ENCODE assay signal across 8 cellular contexts in genomic region chr11:62508336-62509058, GRCh38. TPM values are rescaled to one million over a fixed set of nuclear protein-coding genes. Genes with fewer than 3 reads are reported as not detected.
DNase-seq lines count a peak whose midpoint lies in the region; ATAC-seq and TF ChIP-seq lines count a peak whose summit lies in the region.

No MANE protein-coding gene starts in this region.

- H3K36me3 ChIP-seq in GM23248 (ENCODE audit: low read depth) (no peaks in the 10 kb centered on the region), liver (ENCODE audit: control insufficient read depth in 4 of 4, insufficient read depth in 3 of 4, low read depth in 1 of 4, low read length in 3 of 4) (peaks cover 0 to 2% (median 0%) of the 10 kb centered on the region in 4 donors)

- intact Hi-C loops in dorsolateral prefrontal cortex (cut with DNase I): no loop called here

- H3K27me3 ChIP-seq in GM23248 (replicated peaks; ENCODE audit: insufficient read depth): no peaks in the 10 kb centered on the region
- peaks cover 0 to 9% (median 0%) of the 10 kb centered on the region in 45 donors for H3K27me3 ChIP-seq in dorsolateral prefrontal cortex
- no peaks in the 10 kb centered on the region for H3K27me3 ChIP-seq in liver (ENCODE audit: control insufficient read depth in 4 of 4, insufficient read depth in 4 of 4, low read length in 3 of 4)

- ATAC-seq in HG02970 (IDR thresholded peaks at IDR 0.05; ENCODE audit: low FRiP score, unreplicated experiment): no peak

- peak overlapping the region; percentile 57 for H2AFZ ChIP-seq in GM23248

- peak overlapping the region; percentile 72 for H3K4me2 ChIP-seq in GM23248 (ENCODE audit: unreplicated experiment)

- peak in 54 of 56 donors; percentile 9 to 70 (median 52) for TF ChIP-seq CTCF in dorsolateral prefrontal cortex (IDR thresholded peaks at IDR 0.05 in 54 of 56, conservative IDR thresholded peaks at IDR 0.05 in 2 of 56; ENCODE audit: low read depth in 1 of 56, partially characterized antibody in 56 of 56)
- TF ChIP-seq CTCF in liver (IDR thresholded peaks at IDR 0.05; ENCODE audit: low read depth, low read length, missing input control): peak; percentile 24

- no peaks in the 10 kb centered on the region for H3K79me2 ChIP-seq in GM23248 (ENCODE audit: insufficient read depth)

- peak; percentile 86 for DNase-seq in ACHN
- peak; percentile 91 for DNase-seq in GM23248
- peak; percentile 40 for DNase-seq in OCI-M1 (lab: John Stamatoyannopoulos, UW)
- DNase-seq in dorsolateral prefrontal cortex: peak; percentile 45 to 92 (median 86)
- DNase-seq in substantia nigra (lab: John Stamatoyannopoulos, UW): peak in 48 of 49 donors; percentile 17 to 90 (median 74)
- no peak for DNase-seq in KG1 (lab: John Stamatoyannopoulos, UW)

- H3K4me1 ChIP-seq in GM23248 (ENCODE audit: insufficient read depth) (peaks cover 15% of the 10 kb centered on the region), liver (ENCODE audit: control insufficient read depth in 4 of 4, insufficient read depth in 4 of 4, low read length in 3 of 4) (no peaks in the 10 kb centered on the region)

- peak overlapping the region; percentile 70 for H3K9ac ChIP-seq in GM23248
- no peak overlapping the region for H3K9ac ChIP-seq in liver (ENCODE audit: low read depth in 1 of 2, low read length in 2 of 2)

- H3K9me3 ChIP-seq in GM23248 (ENCODE audit: low read depth) (no peaks in the 10 kb centered on the region), liver (ENCODE audit: control insufficient read depth in 4 of 4, low read length in 3 of 4) (no peaks in the 10 kb centered on the region)

- H4K20me1 ChIP-seq in GM23248 (ENCODE audit: insufficient read depth): no peaks in the 10 kb centered on the region

- 14 to 15% methylated on average over 19 of the region's 19 CpGs for WGBS in GM23248 (ENCODE audit: low coverage in 1 of 2, low lambda C conversion rate in 2 of 2, missing lambda C conversion rate in 2 of 2), 2 experiments
- WGBS in liver: 61% methylated on average over 19 of the region's 19 CpGs

- TF ChIP-seq RAD21 in liver (IDR thresholded peaks at IDR 0.05): peak; percentile 41 to 57

- peak overlapping the region; percentile 71 for H3K27ac ChIP-seq in GM23248
- H3K27ac ChIP-seq in dorsolateral prefrontal cortex: peak overlapping the region in 57 of 59 donors; percentile 6 to 97 (median 83)
- H3K27ac ChIP-seq in liver (ENCODE audit: low read depth in 1 of 2, low read length in 2 of 2): no peak overlapping the region
- H3K27ac ChIP-seq in substantia nigra (ENCODE audit: low read depth, low read length, poor library complexity, severe bottlenecking): peak overlapping the region; percentile 74

- H3F3A ChIP-seq in GM23248 (ENCODE audit: insufficient read depth): peaks cover 35% of the 10 kb centered on the region

- H3K4me3 ChIP-seq in GM23248: peak overlapping the region; percentile 56
- H3K4me3 ChIP-seq in dorsolateral prefrontal cortex: peak overlapping the region in 55 of 59 donors; percentile 1 to 58 (median 31)
- H3K4me3 ChIP-seq in liver (ENCODE audit: low read depth in 1 of 3, low read length in 3 of 3): no peak overlapping the region

- H3K9me2 ChIP-seq in GM23248 (ENCODE audit: insufficient read depth): no peaks in the 10 kb centered on the region

- in situ Hi-C loops in ACHN (cut with HindIII; ENCODE audit: low pct_ligation_motif_present, low pct_unique_long_range_greater_than_20kb, low sequenced_read_pairs): no loop called here
- in situ Hi-C loops in GM23248 (cut with MboI): no loop called here

TF ChIP-seq in liver, 16 proteins besides CTCF, POLR2A, EP300 and RAD21:
- TF ChIP-seq JUND (IDR thresholded peaks at IDR 0.05): no peak
- peak; percentile 67 for TF ChIP-seq SP1 (IDR thresholded peaks at IDR 0.05)
- peak; percentile 46 for TF ChIP-seq NR2F2 (IDR thresholded peaks at IDR 0.05)
- TF ChIP-seq MAX (IDR thresholded peaks at IDR 0.05): peak; percentile 28
- TF ChIP-seq YY1 (IDR thresholded peaks at IDR 0.05): peak; percentile 25

RNA-seq across cellular contexts. Expression of gene AHNAK, which starts 38.1 kb away (rescaled TPM):
- total RNA-seq in GM23248 (2014; rRNA removed; shearing (Covaris generic)): 548 and 557 TPM in 2 replicates
- polyA plus RNA-seq in GM23248 (2016; fragmentation: Nextera tagmentation; extraction: Ambion mirVana) (163 and 167 TPM in 2 replicates), liver (10 to 100 TPM; 22.6 to 22.7 TPM)
- total RNA-seq in dorsolateral prefrontal cortex (100 to 1,000 TPM in 106 of 120 experiments, 10 to 100 TPM in 14; 61.5 to 470 (median 154) TPM), liver (100 to 1,000 TPM in 1 of 2 donors, 10 to 100 TPM in 1; 53.6 to 110 TPM)

Comparison
In these comparisons a context has a peak if more than half of its experiments do, and no peak if none do; other contexts are left out.
1. H3K27ac ChIP-seq: peak in GM23248 (single experiment), dorsolateral prefrontal cortex (57 of 59) and substantia nigra (single experiment); none in liver (0 of 2).
2. H3K4me3 ChIP-seq: peak in GM23248 (single experiment) and dorsolateral prefrontal cortex (55 of 59); none in liver (0 of 3).